In genomic region chr15:89837830-89838178, GRCh38 we compare ENCODE assay signal across 13 cellular contexts. TPM values are rescaled to one million over a fixed set of nuclear protein-coding genes. Genes with fewer than 3 reads are reported as not detected.
DNase-seq lines count a peak whose midpoint lies in the region; ATAC-seq and TF ChIP-seq lines count a peak whose summit lies in the region.
"Had no signal": no experiment of that assay in that cellular context is flagged by ENCODE, and none has a peak within 500 bp of the region (broad histone marks: within the 10 kb centered on the region; RNA-seq: fewer than 3 reads in every experiment).

No MANE protein-coding gene starts in this region.

- H3K4me3 ChIP-seq in PC-9 (no peak overlapping the region), mesodermal cell (ENCODE audit: extremely low read depth, insufficient read depth, low read length, poor library complexity, severe bottlenecking) (no peak overlapping the region), thoracic aorta (no peak overlapping the region), HAP-1 (no peak overlapping the region)
- H3K4me3 ChIP-seq: colonic mucosa, GM23338 had no signal

- H4K20me1 ChIP-seq in PC-9 (ENCODE audit: insufficient read depth): no peaks in the 10 kb centered on the region

- no peaks in the 10 kb centered on the region for H3K9me2 ChIP-seq in PC-9 (ENCODE audit: insufficient read depth)

- no TSS peak for BruUV-seq in PC-9 (replicated peaks; lab: Mats Ljungman, UMichigan)

- 90 to 94% methylated on average over 3 of the region's 3 CpGs for WGBS in mesodermal cell (ENCODE audit: insufficient coverage in 2 of 2), 2 experiments

- in situ Hi-C loops in HAP-1 (cut with MboI; ENCODE audit: low sequenced_read_pairs): no loop called here

- peaks cover 56% of the 10 kb centered on the region for H3F3A ChIP-seq in PC-9 (ENCODE audit: insufficient read depth, low read depth)

- no peak for TF ChIP-seq CTCF in PC-9 (conservative IDR thresholded peaks at IDR 0.05)
- no peak for TF ChIP-seq CTCF in thoracic aorta (IDR thresholded peaks at IDR 0.05)
- no peak for TF ChIP-seq CTCF in GM10248 (IDR thresholded peaks at IDR 0.05; ENCODE audit: control extremely low read depth, extremely low read depth, low read depth, missing control alignments)

- H3K9me3 ChIP-seq in PC-9 (ENCODE audit: insufficient read depth, low read depth) (no peaks in the 10 kb centered on the region), mesodermal cell (ENCODE audit: control insufficient read depth, low read length) (no peaks in the 10 kb centered on the region), thoracic aorta (no peaks in the 10 kb centered on the region), HAP-1 (no peaks in the 10 kb centered on the region; the same call in 1 of the 2 replicates)
- H3K9me3 ChIP-seq: colonic mucosa had no signal

- POLR2A ChIA-PET in PC-9 (lab: Charles Lee; ENCODE audit: unreplicated experiment) (no interaction called here), GM10248 (lab: Yijun Ruan, JAX) (interaction anchor here (0.8 kb wide), 1 partner anchor 116 kb away, joined by 3 read pairs; no protein-coding TSS in a partner anchor)

- H3K36me3 ChIP-seq in PC-9 (ENCODE audit: low read depth) (peaks cover 40% of the 10 kb centered on the region), mesodermal cell (ENCODE audit: control insufficient read depth, insufficient read depth, low read length) (peaks cover 50% of the 10 kb centered on the region), thoracic aorta (peaks cover 20% of the 10 kb centered on the region), HAP-1 (replicated peaks) (peaks cover 41% of the 10 kb centered on the region)

- no peaks in the 10 kb centered on the region for H3K27me3 ChIP-seq in PC-9 (ENCODE audit: insufficient read depth, low read depth)
- no peaks in the 10 kb centered on the region for H3K27me3 ChIP-seq in thoracic aorta (replicated peaks; ENCODE audit: insufficient read depth)
- no peaks in the 10 kb centered on the region for H3K27me3 ChIP-seq in HAP-1 (ENCODE audit: low read depth)
- H3K27me3 ChIP-seq: colonic mucosa had no signal

- CTCF ChIA-PET in PC-9 (lab: Charles Lee) (interaction anchor here (0.6 to 0.8 kb wide), 2 partner anchors 15 to 50 kb away, joined by 3 to 4 read pairs; no protein-coding TSS in a partner anchor), GM10248 (lab: Yijun Ruan, JAX) (interaction anchor here (1.4 to 2.3 kb wide), 4 partner anchors 13 to 76 kb away, joined by 3 to 12 read pairs (median 4); no protein-coding TSS in a partner anchor)

- H3K4me1 ChIP-seq in PC-9 (replicated peaks; ENCODE audit: insufficient read depth) (peaks cover 48% of the 10 kb centered on the region), mesodermal cell (ENCODE audit: control insufficient read depth, insufficient read depth, low read length, poor library complexity, severe bottlenecking) (peaks cover 33% of the 10 kb centered on the region), thoracic aorta (ENCODE audit: control insufficient read depth in 1 of 2, low read depth in 2 of 2) (peaks cover 18 to 40% of the 10 kb centered on the region in 2 donors), HAP-1 (no peaks in the 10 kb centered on the region)
- H3K4me1 ChIP-seq: colonic mucosa had no signal

- ATAC-seq in thoracic aorta (ENCODE audit: insufficient number of reproducible peaks, low FRiP score, low read depth): no peak
- no peak for ATAC-seq in sciatic nerve
- ATAC-seq: GM23338 had no signal

- intact Hi-C loops in PC-9 (cut with micrococcal nuclease; ENCODE audit: unreplicated experiment) (no loop called here), sciatic nerve (cut with DNase I) (no loop called here)

- H3K79me2 ChIP-seq in PC-9 (ENCODE audit: low read depth): peaks cover 9% of the 10 kb centered on the region; the same call in 1 of the 2 replicates

- peak overlapping the region; percentile 68 for H3K4me2 ChIP-seq in PC-9
- H3K4me2 ChIP-seq: GM23338 had no signal

- peak overlapping the region; percentile 97 for H3K27ac ChIP-seq in PC-9
- H3K27ac ChIP-seq in caudate nucleus (ENCODE audit: low read depth, low read length): peak overlapping the region; percentile 88
- peak overlapping the region; percentile 90 for H3K27ac ChIP-seq in mesodermal cell (ENCODE audit: low read depth, low read length, severe bottlenecking)
- peak overlapping the region; percentile 82 to 90 for H3K27ac ChIP-seq in thoracic aorta
- H3K27ac ChIP-seq: colonic mucosa had no signal

- no peak overlapping the region for H2AFZ ChIP-seq in PC-9
- H2AFZ ChIP-seq: GM23338 had no signal

- DNase-seq in PC-9 (no peak), caudate nucleus (lab: John Stamatoyannopoulos, UW) (no peak), thoracic aorta (ENCODE audit: low spot score) (no peak), sciatic nerve (ENCODE audit: low spot score) (no peak), HAP-1 (ENCODE audit: low spot score in 2 of 2) (no peak), GM10248 (ENCODE audit: extremely low spot score) (no peak)
- DNase-seq: activated CD4-positive, alpha-beta T cell treated with anti-CD3 and anti-CD28 coated beads, Interleukin-2, amount 50 U/mL, for 4 hours; colonic mucosa; KG1; RPMI8226; stimulated activated naive CD4-positive, alpha-beta T cell treated with Interleukin-2 at 50 U/mL for 16 hours had no signal

RNA-seq across cellular contexts. Expression of gene ANPEP, which starts 23.2 kb away (rescaled TPM):
- total RNA-seq in PC-9 (2021) (172 and 175 TPM in 2 replicates), thoracic aorta (10 to 100 TPM; 27.5 to 29.2 TPM), sciatic nerve (53.7 TPM)
- polyA plus RNA-seq in mesodermal cell (2013, experiment 1 of 2): 12.1 TPM
- 14.6 TPM for polyA plus RNA-seq in mesodermal cell (2013, experiment 2 of 2)

RNA-seq across cellular contexts. Expression of gene AP3S2, which starts 56.0 kb away (rescaled TPM):
- total RNA-seq in PC-9 (2021): 49.3 and 57.6 TPM in 2 replicates
- 34.7 TPM for polyA plus RNA-seq in mesodermal cell (2013, experiment 1 of 2)
- 33.9 TPM for polyA plus RNA-seq in mesodermal cell (2013, experiment 2 of 2)
- total RNA-seq in thoracic aorta: 10 to 100 TPM; 41.8 to 50.6 TPM
- 41.8 TPM for total RNA-seq in sciatic nerve
